Comparison of ENCODE assay signal across 8 cellular contexts in genomic region chr20:3172933-3173581, GRCh38. TPM values are rescaled to one million over a fixed set of nuclear protein-coding genes. Genes with fewer than 3 reads are reported as not detected.
A peak's percentile ranks its signal among the peaks of the same experiment; 100 is the strongest.
DNase-seq lines count a peak whose midpoint lies in the region; ATAC-seq and TF ChIP-seq lines count a peak whose summit lies in the region.

Gene LZTS3, minus strand, starts transcription at chr20:3173549. Its CDS starts 6,386 bp downstream, at chr20:3167163.

- H2AFZ ChIP-seq in PC-9, result peak within 1 kb of the TSS; percentile 97

- H3F3A ChIP-seq in PC-9 (ENCODE audit: insufficient read depth, low read depth), result peaks cover 8% of the 10 kb centered on the region

- H3K4me1 ChIP-seq in PC-9 (replicated peaks; ENCODE audit: insufficient read depth), result peaks cover 13% of the 10 kb centered on the region

- H3K4me2 ChIP-seq in PC-9, result peak within 1 kb of the TSS; percentile 80

- H3K9me2 ChIP-seq in PC-9 (ENCODE audit: insufficient read depth), result no peaks in the 10 kb centered on the region

- intact Hi-C loops in PC-9 (cut with micrococcal nuclease; ENCODE audit: unreplicated experiment), result no loop called here

- H3K4me3 ChIP-seq in PC-9, result peak within 1 kb of the TSS; percentile 99
- H3K4me3 ChIP-seq in fibroblast of villous mesenchyme (ENCODE audit: low read depth, low read length), result peak within 1 kb of the TSS; percentile 92

- POLR2A ChIA-PET in PC-9 (lab: Charles Lee; ENCODE audit: unreplicated experiment), result interaction anchor here (0.5 kb wide), 1 partner anchor 46 kb away, joined by 19 read pairs; no protein-coding TSS in a partner anchor

- CTCF ChIA-PET in PC-9 (lab: Charles Lee), result no interaction called here

- no TSS peak for BruUV-seq in PC-9 (replicated peaks; lab: Mats Ljungman, UMichigan)

- peak; percentile 73 for DNase-seq in CD1c-positive myeloid dendritic cell (ENCODE audit: extremely low spot score)
- peak in 1 of 2 experiments; percentile 66 for DNase-seq in PC-9
- DNase-seq in activated T-helper 1 cell treated with anti-CD3 and anti-CD28 coated beads, Interleukin-2, amount 50 U/mL, for 16 hours (ENCODE audit: low read depth in 1 of 2, low spot score in 1 of 2), result peak; percentile 65 to 70
- peak; percentile 41 for DNase-seq in fibroblast of villous mesenchyme (ENCODE audit: low read depth)
- peak in 45 of 56 donors; percentile 41 to 89 (median 72) for DNase-seq in nucleus accumbens (lab: John Stamatoyannopoulos, UW)
- DNase-seq in substantia nigra (lab: John Stamatoyannopoulos, UW), result peak in 39 of 49 donors; percentile 24 to 91 (median 63)

- ATAC-seq in GM19438 (IDR thresholded peaks at IDR 0.05; ENCODE audit: low read depth, unreplicated experiment) (peak; percentile 57), HG03558 (IDR thresholded peaks at IDR 0.05; ENCODE audit: extremely low read depth, unreplicated experiment) (peak; percentile 21)

- H3K79me2 ChIP-seq in PC-9 (ENCODE audit: low read depth), result no peaks in the 10 kb centered on the region

- TF ChIP-seq CTCF in PC-9 (conservative IDR thresholded peaks at IDR 0.05), result no peak
- TF ChIP-seq CTCF in fibroblast of villous mesenchyme (IDR thresholded peaks at IDR 0.05; ENCODE audit: insufficient read depth, low read depth, low read length), result no peak

- no peaks in the 10 kb centered on the region for H3K9me3 ChIP-seq in PC-9 (ENCODE audit: insufficient read depth, low read depth)

- no peaks in the 10 kb centered on the region for H4K20me1 ChIP-seq in PC-9 (ENCODE audit: insufficient read depth)

- H3K27ac ChIP-seq in PC-9 (no peak within 1 kb of the TSS), substantia nigra (ENCODE audit: low read depth, low read length, poor library complexity, severe bottlenecking) (peak within 1 kb of the TSS; percentile 77)

- no peaks in the 10 kb centered on the region for H3K36me3 ChIP-seq in PC-9 (ENCODE audit: low read depth)

- no peaks in the 10 kb centered on the region for H3K27me3 ChIP-seq in PC-9 (ENCODE audit: insufficient read depth, low read depth)

RNA-seq across cellular contexts. Expression of gene LZTS3, which starts in this region (rescaled TPM):
- total RNA-seq in PC-9 (2021), result 10.4 and 17.6 TPM in 2 replicates
- total RNA-seq in fibroblast of villous mesenchyme, result 10.3 and 13.8 TPM in 2 replicates
